Comparison of ENCODE assay signal across 18 cellular contexts in the genomic region with DNA sequence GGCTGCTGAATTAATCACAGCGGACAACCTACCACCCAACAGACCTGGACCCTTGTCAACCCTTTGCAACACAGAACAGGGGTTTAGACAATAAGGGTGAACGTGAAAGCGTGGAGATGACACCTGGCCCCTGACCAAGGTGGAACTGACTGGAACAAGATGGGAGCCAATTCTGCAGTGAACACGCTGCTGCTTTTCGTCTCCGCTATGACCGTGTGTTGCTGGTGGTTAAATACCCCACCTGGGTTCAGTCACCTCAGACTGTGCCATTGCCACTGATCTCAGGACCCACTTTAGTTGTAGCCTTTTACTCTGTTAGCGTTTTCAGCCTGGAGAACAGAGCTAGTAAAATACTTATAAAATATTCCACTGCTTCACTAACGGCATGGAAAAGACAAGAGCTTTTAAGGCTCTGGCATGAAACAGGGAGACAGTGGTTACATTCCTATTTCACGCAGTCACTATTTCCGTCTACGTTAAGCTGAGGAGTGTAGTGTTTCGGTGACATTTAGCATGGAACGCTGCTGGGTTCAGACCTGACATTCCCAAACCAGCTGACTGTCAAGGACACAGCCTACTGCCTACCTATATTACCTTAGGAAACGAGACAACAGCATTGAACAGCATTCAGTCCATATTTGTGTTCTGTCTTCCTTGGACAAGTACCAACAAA.
DNase-seq lines count a peak whose midpoint lies in the region; ATAC-seq and TF ChIP-seq lines count a peak whose summit lies in the region.
"Had no signal": no experiment of that assay in that cellular context is flagged by ENCODE, and none has a peak within 500 bp of the region (broad histone marks: within the 10 kb centered on the region; RNA-seq: fewer than 3 reads in every experiment).

No MANE protein-coding gene starts in this region.

- H3K36me3 ChIP-seq in mesendoderm (ENCODE audit: control insufficient read depth, insufficient read depth, low read length) (no peaks in the 10 kb centered on the region), GM23338 (ENCODE audit: insufficient read depth) (no peaks in the 10 kb centered on the region)

- H3K18ac ChIP-seq in mesendoderm (ENCODE audit: low read length), result no peak overlapping the region

- no peak overlapping the region for H3K27ac Mint-ChIP-seq in GM23338
- H3K27ac Mint-ChIP-seq: activated CD4-positive, alpha-beta T cell treated with anti-CD3 and anti-CD28 coated beads for 36 hours; activated naive CD8-positive, alpha-beta T cell treated with anti-CD3 and anti-CD28 coated beads, Interleukin-2, amount 10 ng/mL, durations not matched to agents 7 days and 5 days; memory B cell; T-helper 2 cell treated with Interferon-gamma antibody and Interleukin-4, amounts not matched to agents 5 μg/mL and 100 μg/mL, for 36 hours had no signal

- no peaks in the 10 kb centered on the region for H4K20me1 ChIP-seq in GM23338 (replicated peaks; ENCODE audit: insufficient read depth)

- TF ChIP-seq CTCF in GM23338 (conservative IDR thresholded peaks at IDR 0.05; ENCODE audit: low read depth in 2 of 2), result no peak

- H2BK120ac ChIP-seq in mesendoderm (ENCODE audit: low read depth, low read length), result no peak overlapping the region

- H3K36me3 Mint-ChIP-seq in GM23338 (ENCODE audit: low read depth), result peaks cover 9% of the 10 kb centered on the region; the same call in 2 of the 3 replicates
- H3K36me3 Mint-ChIP-seq: activated naive CD8-positive, alpha-beta T cell treated with anti-CD3 and anti-CD28 coated beads, Interleukin-2, amount 10 ng/mL, durations not matched to agents 7 days and 5 days had no signal

- H3K56ac ChIP-seq in mesendoderm (ENCODE audit: low read length), result no peak overlapping the region

- no peak overlapping the region for H2BK15ac ChIP-seq in mesendoderm (replicated peaks; ENCODE audit: low read depth)

- no peak overlapping the region for H2AK5ac ChIP-seq in mesendoderm (ENCODE audit: low read length)

- no peaks in the 10 kb centered on the region for H3K79me1 ChIP-seq in mesendoderm (ENCODE audit: low read length)

- H2BK5ac ChIP-seq in mesendoderm (ENCODE audit: low read length), result no peak overlapping the region

- no peak overlapping the region for H3K4me2 ChIP-seq in mesendoderm (ENCODE audit: low read length)
- no peak overlapping the region for H3K4me2 ChIP-seq in GM23338
- H3K4me2 ChIP-seq: KMS-11 had no signal

- no peak overlapping the region for H3K23ac ChIP-seq in mesendoderm (ENCODE audit: low read length)

- H3F3A ChIP-seq in GM23338 (replicated peaks; ENCODE audit: low read depth), result no peaks in the 10 kb centered on the region

- no peak overlapping the region for H3K4me3 Mint-ChIP-seq in GM23338
- H3K4me3 Mint-ChIP-seq: activated CD4-positive, alpha-beta T cell treated with anti-CD3 and anti-CD28 coated beads for 36 hours; activated naive CD8-positive, alpha-beta T cell treated with anti-CD3 and anti-CD28 coated beads, Interleukin-2, amount 10 ng/mL, durations not matched to agents 7 days and 5 days; memory B cell; T-helper 2 cell treated with Interferon-gamma antibody and Interleukin-4, amounts not matched to agents 5 μg/mL and 100 μg/mL, for 36 hours had no signal

- H3K27ac ChIP-seq in mesendoderm (ENCODE audit: low read depth, low read length) (no peak overlapping the region), GM23338 (ENCODE audit: low read depth) (no peak overlapping the region)
- H3K27ac ChIP-seq: coronary artery, KMS-11 had no signal

- no peak overlapping the region for H4K8ac ChIP-seq in mesendoderm (ENCODE audit: low read depth, low read length)

- no peak overlapping the region for H3K9ac ChIP-seq in mesendoderm (ENCODE audit: low read length)
- H3K9ac ChIP-seq: KMS-11 had no signal

- peaks cover 18% of the 10 kb centered on the region for H3K9me3 Mint-ChIP-seq in GM23338
- H3K9me3 Mint-ChIP-seq: activated naive CD8-positive, alpha-beta T cell treated with anti-CD3 and anti-CD28 coated beads, Interleukin-2, amount 10 ng/mL, durations not matched to agents 7 days and 5 days; memory B cell; T-helper 2 cell treated with Interferon-gamma antibody and Interleukin-4, amounts not matched to agents 5 μg/mL and 100 μg/mL, for 36 hours had no signal

- no peaks in the 10 kb centered on the region for H3K9me2 ChIP-seq in GM23338 (ENCODE audit: insufficient read depth)

- H4K5ac ChIP-seq in mesendoderm (ENCODE audit: low read length), result no peak overlapping the region

- H3K4ac ChIP-seq in mesendoderm (ENCODE audit: low read depth, low read length), result no peak overlapping the region

- DNase-seq in AG08396 (ENCODE audit: low spot score) (peak; percentile 29), LHCN-M2 (ENCODE audit: low read depth) (peak; percentile 52), dedifferentiated amniotic fluid mesenchymal stem cell (ENCODE audit: extremely low spot score) (peak; percentile 71), mesendoderm (peak; percentile 81), GM23338 (ENCODE audit: low spot score) (no peak), Right ventricle myocardium superior (no peak), NCI-H1694 (lab: John Stamatoyannopoulos, UW) (no peak), NCI-H2227 treated with DMSO at 0.1 percent for 48 hours (lab: John Stamatoyannopoulos, UW) (no peak)
- DNase-seq: activated CD4-positive, alpha-beta T cell treated with anti-CD3 and anti-CD28 coated beads for 36 hours; activated naive CD8-positive, alpha-beta T cell treated with anti-CD3 and anti-CD28 coated beads, Interleukin-2, amount 10 ng/mL, durations not matched to agents 7 days and 5 days; H7; NCI-H187; NCI-H526 had no signal

- no peaks in the 10 kb centered on the region for H3K4me1 Mint-ChIP-seq in GM23338

- no peak for ATAC-seq in GM23338
- ATAC-seq in Right ventricle myocardium superior (ENCODE audit: poor library complexity), result no peak
- ATAC-seq: activated CD4-positive, alpha-beta T cell treated with anti-CD3 and anti-CD28 coated beads for 36 hours; esophagus mucosa had no signal

- intact Hi-C loops in Right ventricle myocardium superior (cut with DNase I), result loop anchor here (5.0 kb wide), 1 partner anchor 158 kb away; no protein-coding TSS in a partner anchor

- H3K4me3 ChIP-seq in mesendoderm (ENCODE audit: low read length), result no peak overlapping the region
- no peak overlapping the region for H3K4me3 ChIP-seq in GM23338
- H3K4me3 ChIP-seq: coronary artery had no signal

- H3K4me1 ChIP-seq in mesendoderm (ENCODE audit: control insufficient read depth, low read depth, low read length) (no peaks in the 10 kb centered on the region), GM23338 (ENCODE audit: insufficient read depth) (no peaks in the 10 kb centered on the region)

- H3K79me2 ChIP-seq in mesendoderm (ENCODE audit: control insufficient read depth, insufficient read depth, low read length) (no peaks in the 10 kb centered on the region), GM23338 (replicated peaks; ENCODE audit: insufficient read depth) (no peaks in the 10 kb centered on the region)

- no peaks in the 10 kb centered on the region for H3K27me3 ChIP-seq in mesendoderm (ENCODE audit: insufficient read depth, low read length, poor library complexity)
- no peaks in the 10 kb centered on the region for H3K27me3 ChIP-seq in GM23338 (ENCODE audit: insufficient read depth)

- H3K27me3 Mint-ChIP-seq in GM23338 (ENCODE audit: insufficient read depth, low read depth, poor library complexity), result no peaks in the 10 kb centered on the region

- WGBS in mesendoderm (ENCODE audit: extremely low coverage, insufficient coverage, low lambda C conversion rate), result no CpG with 5 or more reads among the region's 15 CpGs

- no peak overlapping the region for H2AFZ ChIP-seq in GM23338

TF ChIP-seq in GM23338, 12 proteins besides CTCF, POLR2A, EP300 and RAD21 (continues in another document):
- TF ChIP-seq CREB1 (CRISPR knock-in tag; IDR thresholded peaks at IDR 0.05; ENCODE audit: low read depth), result no peak
- no peak for TF ChIP-seq JUNB (IDR thresholded peaks at IDR 0.05; ENCODE audit: unreplicated experiment)
- no peak for TF ChIP-seq NANOG (IDR thresholded peaks at IDR 0.05; ENCODE audit: borderline replicate concordance)

Comparison
In these comparisons a context has a peak if more than half of its experiments do, and no peak if none do; other contexts are left out.
1. DNase-seq: peak in AG08396 (single experiment), LHCN-M2 (single experiment), dedifferentiated amniotic fluid mesenchymal stem cell (single experiment) and mesendoderm (single experiment); none in GM23338 (single experiment), Right ventricle myocardium superior (single experiment), NCI-H1694 (single experiment) and NCI-H2227 treated with DMSO at 0.1 percent for 48 hours (single experiment).